ENCODE assay signal across 12 cellular contexts in genomic region chr16:85602831-85603755, GRCh38. TPM values are rescaled to one million over a fixed set of nuclear protein-coding genes. Genes with fewer than 3 reads are reported as not detected.
DNase-seq lines count a peak whose midpoint lies in the region; ATAC-seq, FAIRE-seq and TF ChIP-seq lines count a peak whose summit lies in the region.
"Had no signal": no experiment of that assay in that cellular context is flagged by ENCODE, and none has a peak within 500 bp of the region (broad histone marks: within the 10 kb centered on the region; RNA-seq: fewer than 3 reads in every experiment).

No MANE protein-coding gene starts in this region.

- TF ChIP-seq POLR2A in breast epithelium (IDR thresholded peaks at IDR 0.05) = no peak

- intact Hi-C loops in activated CD4-positive, alpha-beta memory T cell treated with anti-CD3 and anti-CD28 coated beads for 36 hours (cut with micrococcal nuclease) = no loop called here
- intact Hi-C loops in breast epithelium (cut with DNase I; ENCODE audit: low total_unique reads) = no loop called here

- TF ChIP-seq EP300 in neural cell (conservative IDR thresholded peaks at IDR 0.05; ENCODE audit: poor library complexity, severe bottlenecking) = no peak

- no peaks in the 10 kb centered on the region for H3K9me2 ChIP-seq in neural cell (ENCODE audit: insufficient read depth, low read length)

- H3K27me3 Mint-ChIP-seq in activated CD8-positive, alpha-beta T cell treated with anti-CD3 and anti-CD28 coated beads, Interleukin-2, amount 10 ng/mL, durations not matched to agents 7 days and 5 days (ENCODE audit: low read depth) = no peaks in the 10 kb centered on the region
- no peaks in the 10 kb centered on the region for H3K27me3 Mint-ChIP-seq in activated CD4-positive, alpha-beta memory T cell treated with anti-CD3 and anti-CD28 coated beads for 36 hours

- H3K4me3 Mint-ChIP-seq in activated CD8-positive, alpha-beta T cell treated with anti-CD3 and anti-CD28 coated beads, Interleukin-2, amount 10 ng/mL, durations not matched to agents 7 days and 5 days = no peak overlapping the region
- H3K4me3 Mint-ChIP-seq in activated CD4-positive, alpha-beta memory T cell treated with anti-CD3 and anti-CD28 coated beads for 36 hours = no peak overlapping the region
- H3K4me3 Mint-ChIP-seq: activated CD4-positive, alpha-beta T cell treated with anti-CD3 and anti-CD28 coated beads for 36 hours had no signal

- no peaks in the 10 kb centered on the region for H3K9me3 Mint-ChIP-seq in activated CD8-positive, alpha-beta T cell treated with anti-CD3 and anti-CD28 coated beads, Interleukin-2, amount 10 ng/mL, durations not matched to agents 7 days and 5 days (ENCODE audit: insufficient read depth)
- H3K9me3 Mint-ChIP-seq in activated CD4-positive, alpha-beta memory T cell treated with anti-CD3 and anti-CD28 coated beads for 36 hours = no peaks in the 10 kb centered on the region

- ATAC-seq in activated CD8-positive, alpha-beta T cell treated with anti-CD3 and anti-CD28 coated beads, Interleukin-2, amount 10 ng/mL, durations not matched to agents 7 days and 5 days = no peak
- ATAC-seq: activated CD4-positive, alpha-beta T cell treated with anti-CD3 and anti-CD28 coated beads for 36 hours had no signal

- H3K79me2 ChIP-seq in neural cell (replicated peaks; ENCODE audit: insufficient read depth, low read length) = peaks cover 96% of the 10 kb centered on the region

- TF ChIP-seq RAD21 in neural cell (conservative IDR thresholded peaks at IDR 0.05) = no peak

- H4K20me1 ChIP-seq in neural cell (ENCODE audit: insufficient read depth) = peaks cover 4% of the 10 kb centered on the region

- no peaks in the 10 kb centered on the region for H3K36me3 Mint-ChIP-seq in activated CD8-positive, alpha-beta T cell treated with anti-CD3 and anti-CD28 coated beads, Interleukin-2, amount 10 ng/mL, durations not matched to agents 7 days and 5 days (ENCODE audit: low read depth)
- no peaks in the 10 kb centered on the region for H3K36me3 Mint-ChIP-seq in activated CD4-positive, alpha-beta memory T cell treated with anti-CD3 and anti-CD28 coated beads for 36 hours

- H3F3A ChIP-seq in neural cell (ENCODE audit: insufficient read depth, low read length, poor library complexity, severe bottlenecking) = no peaks in the 10 kb centered on the region

- no peak overlapping the region for H2AFZ ChIP-seq in neural cell (ENCODE audit: low read depth, low read length)

- H3K27me3 ChIP-seq in neural cell (ENCODE audit: insufficient read depth, low read depth, low read length) (no peaks in the 10 kb centered on the region), BE2C (no peaks in the 10 kb centered on the region), breast epithelium (no peaks in the 10 kb centered on the region)
- H3K27me3 ChIP-seq: SJCRH30 had no signal

- H3K9ac ChIP-seq in neural cell (ENCODE audit: low read length) = peak overlapping the region; percentile 16

- peak overlapping the region; percentile 35; the same call in 1 of the 2 replicates for H3K27ac ChIP-seq in C4-2B
- H3K27ac ChIP-seq in neural cell (ENCODE audit: low read length) = no peak overlapping the region
- peak overlapping the region in 1 of 2 donors; percentile 19 for H3K27ac ChIP-seq in breast epithelium
- H3K27ac ChIP-seq: SJCRH30 had no signal

- CTCF ChIA-PET in activated CD8-positive, alpha-beta T cell treated with anti-CD3 and anti-CD28 coated beads, Interleukin-2, amount 10 ng/mL, durations not matched to agents 7 days and 5 days (lab: Charles Lee) = no interaction called here
- CTCF ChIA-PET in activated CD4-positive, alpha-beta memory T cell treated with anti-CD3 and anti-CD28 coated beads for 36 hours (lab: Charles Lee) = no interaction called here

- no peak overlapping the region for H3K27ac Mint-ChIP-seq in activated CD8-positive, alpha-beta T cell treated with anti-CD3 and anti-CD28 coated beads, Interleukin-2, amount 10 ng/mL, durations not matched to agents 7 days and 5 days
- H3K27ac Mint-ChIP-seq in activated CD4-positive, alpha-beta memory T cell treated with anti-CD3 and anti-CD28 coated beads for 36 hours = no peak overlapping the region
- H3K27ac Mint-ChIP-seq: activated CD4-positive, alpha-beta T cell treated with anti-CD3 and anti-CD28 coated beads for 36 hours had no signal

- H3K36me3 ChIP-seq in neural cell (ENCODE audit: insufficient read depth, low read length) = no peaks in the 10 kb centered on the region
- H3K36me3 ChIP-seq in BE2C = peaks cover 7% of the 10 kb centered on the region; the same call in 1 of the 2 replicates
- no peaks in the 10 kb centered on the region for H3K36me3 ChIP-seq in breast epithelium
- H3K36me3 ChIP-seq: SJCRH30 had no signal

- H3K4me2 ChIP-seq in neural cell (ENCODE audit: low read length) = no peak overlapping the region

- FAIRE-seq in GM18507 (lab: Jason Lieb, UNC) = peak; percentile 64
- FAIRE-seq: H54 had no signal

- DNase-seq in GM18507 (ENCODE audit: extremely low spot score, insufficient read length, low read depth) (no peak), RPMI7951 (ENCODE audit: low read depth) (peak; percentile 40), BE2C (no peak), breast epithelium (ENCODE audit: low spot score in 2 of 2) (no peak)
- no peak for DNase-seq in activated CD8-positive, alpha-beta T cell treated with anti-CD3 and anti-CD28 coated beads, Interleukin-2, amount 10 ng/mL, durations not matched to agents 7 days and 5 days
- DNase-seq in activated CD4-positive, alpha-beta memory T cell treated with anti-CD3 and anti-CD28 coated beads for 36 hours = no peak
- DNase-seq: activated CD4-positive, alpha-beta T cell treated with anti-CD3 and anti-CD28 coated beads for 36 hours; effector CD8-positive, alpha-beta T cell had no signal

- H3K4me1 ChIP-seq in BE2C (peaks cover 62% of the 10 kb centered on the region), breast epithelium (no peaks in the 10 kb centered on the region)

- TF ChIP-seq CTCF in C4-2B (conservative IDR thresholded peaks at IDR 0.05) (no peak), neural cell (IDR thresholded peaks at IDR 0.05; ENCODE audit: poor library complexity, severe bottlenecking) (no peak), BE2C (IDR thresholded peaks at IDR 0.05; ENCODE audit: low read depth, low read length) (no peak), breast epithelium (IDR thresholded peaks at IDR 0.05) (no peak)

- peaks cover 15% of the 10 kb centered on the region for H3K4me1 Mint-ChIP-seq in activated CD8-positive, alpha-beta T cell treated with anti-CD3 and anti-CD28 coated beads, Interleukin-2, amount 10 ng/mL, durations not matched to agents 7 days and 5 days (ENCODE audit: low read depth)
- peaks cover 3% of the 10 kb centered on the region for H3K4me1 Mint-ChIP-seq in activated CD4-positive, alpha-beta memory T cell treated with anti-CD3 and anti-CD28 coated beads for 36 hours (ENCODE audit: low read depth)
- H3K4me1 Mint-ChIP-seq: activated CD4-positive, alpha-beta T cell treated with anti-CD3 and anti-CD28 coated beads for 36 hours had no signal

- POLR2A ChIA-PET in activated CD8-positive, alpha-beta T cell treated with anti-CD3 and anti-CD28 coated beads, Interleukin-2, amount 10 ng/mL, durations not matched to agents 7 days and 5 days (lab: Charles Lee) = no interaction called here
- POLR2A ChIA-PET in activated CD4-positive, alpha-beta memory T cell treated with anti-CD3 and anti-CD28 coated beads for 36 hours (lab: Charles Lee) = no interaction called here

- H3K9me3 ChIP-seq in neural cell (ENCODE audit: low read length) (no peaks in the 10 kb centered on the region), BE2C (no peaks in the 10 kb centered on the region), breast epithelium (no peaks in the 10 kb centered on the region)
- H3K9me3 ChIP-seq: SJCRH30 had no signal

- peak overlapping the region; percentile 38 for H3K4me3 ChIP-seq in neural cell (ENCODE audit: low read length)
- H3K4me3 ChIP-seq in BE2C (ENCODE audit: low read depth, low read length) = no peak overlapping the region
- no peak overlapping the region for H3K4me3 ChIP-seq in breast epithelium
- H3K4me3 ChIP-seq: SJCRH30 had no signal

TF ChIP-seq in neural cell, 6 proteins besides CTCF, POLR2A, EP300 and RAD21 (continues in another document):
- TF ChIP-seq MXI1 (conservative IDR thresholded peaks at IDR 0.05; ENCODE audit: poor library complexity, severe bottlenecking) (no peak), TAF1 (IDR thresholded peaks at IDR 0.05; ENCODE audit: low read depth) (no peak), EZH2 (IDR thresholded peaks at IDR 0.05; ENCODE audit: borderline replicate concordance, insufficient read depth, low read length, poor library complexity, severe bottlenecking) (no peak), SMC3 (conservative IDR thresholded peaks at IDR 0.05; ENCODE audit: poor library complexity) (no peak)

RNA-seq across cellular contexts. Expression of gene GSE1, which starts 10.0 kb away (rescaled TPM):
- 7.0 and 10.1 TPM in 2 replicates for total RNA-seq in RPMI7951 (2014; rRNA removed; shearing (Covaris generic))
- polyA plus RNA-seq in neural cell = 35.6 and 38.3 TPM in 2 replicates
- 65.7 and 89.0 TPM in 2 replicates for polyA minus RNA-seq in neural cell
- 134 TPM for polyA plus RNA-seq in BE2C (2012; ENCODE audit: insufficient read depth, insufficient read length, low read depth)
- 10 to 100 TPM; 48.9 to 51.4 TPM for total RNA-seq in activated CD8-positive, alpha-beta T cell treated with anti-CD3 and anti-CD28 coated beads, Interleukin-2, amount 10 ng/mL, durations not matched to agents 7 days and 5 days
- 10 to 100 TPM; 15.3 to 16.0 TPM for total RNA-seq in activated CD4-positive, alpha-beta memory T cell treated with anti-CD3 and anti-CD28 coated beads for 36 hours
- total RNA-seq in breast epithelium = 100 to 1,000 TPM in 1 of 3 donors, 10 to 100 TPM in 2; 52.3 to 105 (median 60.7) TPM
